ENCODE assay signal across 1 cellular context in the genomic region with DNA sequence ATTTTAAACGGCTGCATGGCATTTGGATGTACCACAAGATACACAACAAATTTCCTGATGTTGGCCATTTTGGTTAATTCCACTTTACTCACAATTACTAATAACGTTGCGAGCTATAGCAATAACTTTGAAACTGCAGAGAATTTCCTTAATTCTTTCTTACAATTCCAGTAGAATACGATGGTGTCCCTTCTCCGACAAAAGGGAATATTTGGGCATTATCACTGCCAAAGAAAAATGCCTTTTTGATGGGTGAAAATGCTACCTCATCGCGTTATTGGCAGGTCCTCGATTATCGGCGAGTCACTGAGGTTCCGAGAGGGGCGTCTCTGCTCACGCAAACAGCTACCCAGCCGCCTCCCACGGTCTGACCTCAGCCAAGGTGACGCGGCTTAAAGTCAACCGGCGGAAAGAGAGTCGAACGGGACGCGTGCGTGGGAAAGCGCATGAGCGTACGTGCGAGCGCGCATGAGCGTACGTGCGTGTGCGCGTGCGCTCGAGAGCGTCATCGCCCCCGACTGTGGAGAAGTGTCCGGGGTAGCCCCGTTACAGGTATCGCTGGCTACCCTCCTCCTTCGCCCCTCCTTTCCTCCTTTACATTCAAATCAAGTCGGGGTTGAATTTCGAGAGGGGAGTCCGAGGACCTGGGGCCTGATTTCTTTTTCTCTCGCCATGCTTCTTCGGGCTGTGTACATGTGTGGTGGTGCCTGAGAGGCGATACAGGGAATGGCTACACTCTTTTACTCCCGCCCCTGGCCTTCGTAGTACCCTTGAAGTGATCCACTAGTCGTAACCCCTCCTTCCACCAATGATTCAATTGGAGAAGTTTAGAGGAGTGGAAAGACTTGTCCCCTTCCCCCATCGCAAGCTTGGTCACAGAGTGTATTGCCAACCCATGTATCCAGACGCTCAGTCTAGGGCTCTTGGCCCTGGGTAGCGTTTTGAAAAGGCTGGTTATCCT.
TF ChIP-seq lines count a peak whose summit lies in the region.

Gene OXSM, plus strand, starts transcription at position 495 of the 961 bp plus-strand sequence. CDS start 931 bp downstream, outside the sequence.

TF ChIP-seq in HEK293, 187 proteins besides CTCF, POLR2A, EP300 and RAD21 (continued from another document):
- 0 out of 2 replicates have a peak, but pooled peaks have one; percentile 37 for TF ChIP-seq SCRT2 (tag by site-specific recombination; IDR thresholded peaks at IDR 0.05)
- TF ChIP-seq ZNF148 (tag by site-specific recombination; IDR thresholded peaks at IDR 0.05; ENCODE audit: borderline replicate concordance) = no peak
- TF ChIP-seq ZNF529 (tag by site-specific recombination; IDR thresholded peaks at IDR 0.05; ENCODE audit: insufficient replicate concordance) = no peak
- no peak for TF ChIP-seq ZNF530 (tag by site-specific recombination; IDR thresholded peaks at IDR 0.05; ENCODE audit: low read depth)
- peak; percentile 89 for TF ChIP-seq ZNF629 (tag by site-specific recombination; IDR thresholded peaks at IDR 0.05)
- TF ChIP-seq ZNF596 (tag by site-specific recombination; IDR thresholded peaks at IDR 0.05) = no peak
- TF ChIP-seq GLIS2 (tag by site-specific recombination; IDR thresholded peaks at IDR 0.05) = peak; percentile 43; the same call in 1 of the 2 replicates
- TF ChIP-seq ZNF768 (tag by site-specific recombination; IDR thresholded peaks at IDR 0.05) = no peak
- TF ChIP-seq ZXDB (tag by site-specific recombination; IDR thresholded peaks at IDR 0.05) = peak; percentile 93
- TF ChIP-seq FEZF1 (tag by site-specific recombination; IDR thresholded peaks at IDR 0.05) = no peak
- TF ChIP-seq ZNF704 (tag by site-specific recombination; IDR thresholded peaks at IDR 0.05) = no peak
- peak; percentile 83 for TF ChIP-seq ZNF335 (tag by site-specific recombination; conservative IDR thresholded peaks at IDR 0.05)
- TF ChIP-seq ZFHX2 (tag by site-specific recombination; conservative IDR thresholded peaks at IDR 0.05) = peak; percentile 76
- TF ChIP-seq ZNF658 (tag by site-specific recombination; IDR thresholded peaks at IDR 0.05) = no peak
- peak; percentile 62 for TF ChIP-seq SP2 (tag by site-specific recombination; IDR thresholded peaks at IDR 0.05)
- TF ChIP-seq ZEB2 (tag by site-specific recombination; IDR thresholded peaks at IDR 0.05) = peak; percentile 59; the same call in 1 of the 2 replicates
- TF ChIP-seq ZBTB26 (tag by site-specific recombination; optimal IDR thresholded peaks at IDR 0.05) = peak; percentile 96
- 0 out of 2 replicates have a peak, but pooled peaks have one; percentile 41 for TF ChIP-seq ZFP37 (tag by site-specific recombination; IDR thresholded peaks at IDR 0.05)
- TF ChIP-seq ZNF2 (tag by site-specific recombination; IDR thresholded peaks at IDR 0.05) = peak; percentile 58; the same call in 1 of the 2 replicates
- TF ChIP-seq, protein P1, sequence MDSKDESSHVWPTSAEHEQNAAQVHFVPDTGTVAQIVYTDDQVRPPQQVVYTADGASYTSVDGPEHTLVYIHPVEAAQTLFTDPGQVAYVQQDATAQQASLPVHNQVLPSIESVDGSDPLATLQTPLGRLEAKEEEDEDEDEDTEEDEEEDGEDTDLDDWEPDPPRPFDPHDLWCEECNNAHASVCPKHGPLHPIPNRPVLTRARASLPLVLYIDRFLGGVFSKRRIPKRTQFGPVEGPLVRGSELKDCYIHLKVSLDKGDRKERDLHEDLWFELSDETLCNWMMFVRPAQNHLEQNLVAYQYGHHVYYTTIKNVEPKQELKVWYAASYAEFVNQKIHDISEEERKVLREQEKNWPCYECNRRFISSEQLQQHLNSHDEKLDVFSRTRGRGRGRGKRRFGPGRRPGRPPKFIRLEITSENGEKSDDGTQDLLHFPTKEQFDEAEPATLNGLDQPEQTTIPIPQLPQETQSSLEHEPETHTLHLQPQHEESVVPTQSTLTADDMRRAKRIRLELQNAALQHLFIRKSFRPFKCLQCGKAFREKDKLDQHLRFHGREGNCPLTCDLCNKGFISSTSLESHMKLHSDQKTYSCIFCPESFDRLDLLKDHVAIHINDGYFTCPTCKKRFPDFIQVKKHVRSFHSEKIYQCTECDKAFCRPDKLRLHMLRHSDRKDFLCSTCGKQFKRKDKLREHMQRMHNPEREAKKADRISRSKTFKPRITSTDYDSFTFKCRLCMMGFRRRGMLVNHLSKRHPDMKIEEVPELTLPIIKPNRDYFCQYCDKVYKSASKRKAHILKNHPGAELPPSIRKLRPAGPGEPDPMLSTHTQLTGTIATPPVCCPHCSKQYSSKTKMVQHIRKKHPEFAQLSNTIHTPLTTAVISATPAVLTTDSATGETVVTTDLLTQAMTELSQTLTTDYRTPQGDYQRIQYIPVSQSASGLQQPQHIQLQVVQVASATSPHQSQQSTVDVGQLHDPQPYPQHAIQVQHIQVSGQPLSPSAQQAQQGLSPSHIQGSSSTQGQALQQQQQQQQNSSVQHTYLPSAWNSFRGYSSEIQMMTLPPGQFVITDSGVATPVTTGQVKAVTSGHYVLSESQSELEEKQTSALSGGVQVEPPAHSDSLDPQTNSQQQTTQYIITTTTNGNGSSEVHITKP (tag by site-specific recombination; IDR thresholded peaks at IDR 0.05) = peak; percentile 88
- TF ChIP-seq ZFP41 (tag by site-specific recombination; IDR thresholded peaks at IDR 0.05; ENCODE audit: borderline replicate concordance) = no peak
TF ChIP-seq in HEK293: peak in this region for 28.
